ENCODE assay signal across 9 cellular contexts in the genomic region with DNA sequence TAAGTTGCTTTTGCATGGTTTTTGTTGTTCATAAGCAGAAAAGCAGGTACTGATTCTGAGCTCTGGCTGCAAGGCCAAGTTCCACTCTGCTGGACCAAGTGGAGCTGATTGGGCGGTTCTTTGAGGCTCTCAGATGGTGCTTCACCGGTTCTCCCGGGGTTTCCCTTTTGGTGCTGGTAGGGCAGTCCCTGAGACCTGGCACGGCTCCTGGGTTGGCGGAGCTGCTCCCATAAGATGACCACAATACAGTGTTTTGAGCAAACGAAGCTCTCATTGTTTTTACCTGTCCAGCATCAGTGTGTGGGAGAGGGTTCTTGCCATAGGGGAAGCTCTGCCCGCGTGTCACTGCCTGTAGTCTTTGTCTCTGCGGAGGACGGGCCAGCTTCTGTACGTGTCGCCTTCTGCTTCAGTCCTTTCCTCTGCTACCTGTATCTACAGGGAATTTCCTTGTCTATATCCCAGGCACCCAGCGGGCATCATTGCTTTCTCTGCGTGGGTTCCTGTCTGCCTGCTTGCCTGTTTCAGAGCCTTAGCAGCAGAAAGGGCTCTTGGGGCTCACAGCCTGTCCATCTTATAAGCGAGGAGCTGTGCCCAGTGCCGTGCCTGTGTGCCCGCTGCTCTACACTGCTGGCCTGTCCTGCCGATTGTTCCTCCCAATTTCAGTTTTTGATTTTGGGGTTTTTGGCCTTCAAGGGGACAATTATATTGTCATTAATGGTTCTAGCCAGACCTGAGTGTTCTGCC. TPM values are rescaled to one million over a fixed set of nuclear protein-coding genes. Genes with fewer than 3 reads are reported as not detected.
DNase-seq lines count a peak whose midpoint lies in the region; FAIRE-seq and TF ChIP-seq lines count a peak whose summit lies in the region.
"Had no signal": no experiment of that assay in that cellular context is flagged by ENCODE, and none has a peak within 500 bp of the region (broad histone marks: within the 10 kb centered on the region; RNA-seq: fewer than 3 reads in every experiment).

No MANE protein-coding gene starts in this region.

- H3K4me3 ChIP-seq in keratinocyte (ENCODE audit: control insufficient read depth in 2 of 3, extremely low read depth in 1 of 3, insufficient read depth in 2 of 3, low read depth in 1 of 3, low read length in 3 of 3) (peak overlapping the region; percentile 87 to 99 (median 99)), tibial artery (peak overlapping the region; percentile 73 to 96)

- DNase-seq in activated naive CD4-positive, alpha-beta T cell treated with Interleukin-2 at 50 U/mL for 16 hours, result peak; percentile 31
- no peak for DNase-seq in activated naive CD4-positive, alpha-beta T cell (lab: John Stamatoyannopoulos, UW)
- DNase-seq in activated naive CD4-positive, alpha-beta T cell treated with anti-CD3 and anti-CD28 coated beads, Interleukin-2, amount 10 ng/mL, durations not matched to agents 7 days and 5 days, result no peak
- no peak for DNase-seq in keratinocyte (ENCODE audit: low read depth, low spot score)
- DNase-seq in tibial artery, result no peak
- no peak for DNase-seq in D721Med (ENCODE audit: insufficient read length, low spot score)
- DNase-seq in NCI-H510A treated with DMSO at 0.1 percent for 48 hours (lab: John Stamatoyannopoulos, UW), result no peak
- DNase-seq in NCI-H1930 (lab: John Stamatoyannopoulos, UW), result no peak
- DNase-seq: NK-92 treated with Interleukin-12 subunit alpha and Interleukin-12 subunit beta, amount 100 ng/mL, for 24 hours had no signal

- no peaks in the 10 kb centered on the region for H3K9me1 ChIP-seq in keratinocyte (ENCODE audit: control insufficient read depth, extremely low read depth, insufficient read depth, low read length)

- no peak for FAIRE-seq in keratinocyte (lab: Jason Lieb, UNC)
- no peak for FAIRE-seq in D721Med (lab: Jason Lieb, UNC)

- H3K36me3 ChIP-seq in keratinocyte (ENCODE audit: control insufficient read depth in 2 of 2, extremely low read depth in 1 of 2, insufficient read depth in 2 of 2, low read length in 2 of 2) (peaks cover 26 to 40% of the 10 kb centered on the region in 2 experiments), tibial artery (peaks cover 16 to 46% (median 31%) of the 10 kb centered on the region in 3 donors)

- no peak overlapping the region for H3K27ac Mint-ChIP-seq in activated naive CD4-positive, alpha-beta T cell treated with anti-CD3 and anti-CD28 coated beads, Interleukin-2, amount 10 ng/mL, durations not matched to agents 7 days and 5 days

- no peak for TF ChIP-seq CTCF in keratinocyte (optimal IDR thresholded peaks at IDR 0.05 in 1 of 3, IDR thresholded peaks at IDR 0.05 in 1 of 3, conservative IDR thresholded peaks at IDR 0.05 in 1 of 3; ENCODE audit: extremely low read depth in 1 of 3, insufficient read depth in 2 of 3, low read length in 3 of 3)
- no peak for TF ChIP-seq CTCF in tibial artery (IDR thresholded peaks at IDR 0.05)
- TF ChIP-seq CTCF in D721Med (IDR thresholded peaks at IDR 0.05; ENCODE audit: insufficient read depth, missing control alignments), result no peak

- dilution Hi-C loops in keratinocyte (cut with MboI; ENCODE audit: extremely low pct_ligation_motif_present, low sequenced_read_pairs), result no loop called here

- H3K36me3 Mint-ChIP-seq in activated naive CD4-positive, alpha-beta T cell treated with anti-CD3 and anti-CD28 coated beads, Interleukin-2, amount 10 ng/mL, durations not matched to agents 7 days and 5 days, result peaks cover 33% of the 10 kb centered on the region

- H3K4me1 Mint-ChIP-seq in activated naive CD4-positive, alpha-beta T cell treated with anti-CD3 and anti-CD28 coated beads, Interleukin-2, amount 10 ng/mL, durations not matched to agents 7 days and 5 days, result peaks cover 44% of the 10 kb centered on the region

- intact Hi-C loops in tibial artery (cut with DNase I; ENCODE audit: low total_unique reads), result no loop called here

- peak overlapping the region; percentile 78 for H3K4me3 Mint-ChIP-seq in activated naive CD4-positive, alpha-beta T cell treated with anti-CD3 and anti-CD28 coated beads, Interleukin-2, amount 10 ng/mL, durations not matched to agents 7 days and 5 days

- H3K27ac ChIP-seq in keratinocyte (ENCODE audit: control insufficient read depth, insufficient read depth, low read length), result peak overlapping the region; percentile 95
- H3K27ac ChIP-seq in tibial artery, result no peak overlapping the region

- H3K27me3 ChIP-seq in keratinocyte (ENCODE audit: control insufficient read depth, extremely low read depth, insufficient read depth, low read length) (no peaks in the 10 kb centered on the region), tibial artery (no peaks in the 10 kb centered on the region)

- no peaks in the 10 kb centered on the region for H3K9me3 Mint-ChIP-seq in activated naive CD4-positive, alpha-beta T cell treated with anti-CD3 and anti-CD28 coated beads, Interleukin-2, amount 10 ng/mL, durations not matched to agents 7 days and 5 days

- H3K4me1 ChIP-seq in keratinocyte (ENCODE audit: control insufficient read depth, extremely low read depth, insufficient read depth, low read length), result peaks cover 19% of the 10 kb centered on the region
- peaks cover 0 to 55% (median 55%) of the 10 kb centered on the region in 4 donors for H3K4me1 ChIP-seq in tibial artery

- H3K79me2 ChIP-seq in keratinocyte (ENCODE audit: control insufficient read depth, insufficient read depth, low read length), result peaks cover 73% of the 10 kb centered on the region

- H3K9me3 ChIP-seq in keratinocyte (ENCODE audit: control insufficient read depth, low read depth, low read length) (no peaks in the 10 kb centered on the region), tibial artery (no peaks in the 10 kb centered on the region)

- peaks cover 34% of the 10 kb centered on the region for H4K20me1 ChIP-seq in keratinocyte (ENCODE audit: control insufficient read depth, extremely low read depth, insufficient read depth, low read length)

- H3K4me2 ChIP-seq in keratinocyte (ENCODE audit: control insufficient read depth, extremely low read depth, insufficient read depth, low read depth, low read length), result peak overlapping the region; percentile 94

- H3K9ac ChIP-seq in keratinocyte (ENCODE audit: control insufficient read depth, extremely low read depth, insufficient read depth, low read length), result peak overlapping the region; percentile 98

- CTCF ChIA-PET in activated naive CD4-positive, alpha-beta T cell treated with anti-CD3 and anti-CD28 coated beads, Interleukin-2, amount 10 ng/mL, durations not matched to agents 7 days and 5 days (lab: Charles Lee), result interaction anchor here (0.8 to 1.6 kb wide), 3 partner anchors 14 to 152 kb away, joined by 3 to 7 read pairs (median 3); no protein-coding TSS in a partner anchor

- peaks cover 4% of the 10 kb centered on the region for H3K27me3 Mint-ChIP-seq in activated naive CD4-positive, alpha-beta T cell treated with anti-CD3 and anti-CD28 coated beads, Interleukin-2, amount 10 ng/mL, durations not matched to agents 7 days and 5 days

- H2AFZ ChIP-seq in keratinocyte (ENCODE audit: control insufficient read depth, low read length), result no peak overlapping the region

RNA-seq across cellular contexts. Expression of a gene that starts 2.3 kb away (rescaled TPM):
- polyA plus RNA-seq in keratinocyte, result 109 to 157 TPM (median 109 TPM) in 3 replicates
- polyA plus RNA-seq in keratinocyte (2011; ENCODE audit: low read depth), result 104 TPM
- 71.4 and 181 TPM in 2 replicates for polyA plus RNA-seq in keratinocyte (2011; cell fraction: cytosol; rRNA removed)
- polyA plus RNA-seq in keratinocyte (2011; cell fraction: nucleus; rRNA removed), result 194 and 249 TPM in 2 replicates
- polyA plus RNA-seq in keratinocyte (2012; ENCODE audit: low replicate concordance), result 74.1 and 161 TPM in 2 replicates
- polyA minus RNA-seq in keratinocyte, result 80.8 to 152 TPM (median 96.3 TPM) in 3 replicates
- 148 TPM for polyA minus RNA-seq in keratinocyte (2011; cell fraction: cytosol; rRNA and poly(A)+ RNA removed)
- polyA minus RNA-seq in keratinocyte (2011; cell fraction: nucleus; rRNA and poly(A)+ RNA removed), result 94.0 and 97.5 TPM in 2 replicates

RNA-seq across cellular contexts. Expression of a gene that starts 9.2 kb away (rescaled TPM):
- 2.3 to 3.5 TPM (median 3.1 TPM) in 3 replicates for polyA plus RNA-seq in keratinocyte
- 1.8 TPM for polyA plus RNA-seq in keratinocyte (2011; ENCODE audit: low read depth)
- 1.6 and 4.0 TPM in 2 replicates for polyA plus RNA-seq in keratinocyte (2011; cell fraction: cytosol; rRNA removed)
- 2.4 and 4.4 TPM in 2 replicates for polyA plus RNA-seq in keratinocyte (2011; cell fraction: nucleus; rRNA removed)
- polyA plus RNA-seq in keratinocyte (2012; ENCODE audit: low replicate concordance), result 2.8 and 4.6 TPM in 2 replicates
- 0.96 to 3.7 TPM (median 1.1 TPM) in 3 replicates for polyA minus RNA-seq in keratinocyte
- polyA minus RNA-seq in keratinocyte (2011; cell fraction: cytosol; rRNA and poly(A)+ RNA removed), result 1.5 TPM
- polyA minus RNA-seq in keratinocyte (2011; cell fraction: nucleus; rRNA and poly(A)+ RNA removed), result 0.62 and 0.84 TPM in 2 replicates

RNA-seq across cellular contexts. Expression of a gene that starts 13.7 kb away (rescaled TPM):
- 14.8 to 18.7 TPM (median 17.1 TPM) in 3 replicates for polyA plus RNA-seq in keratinocyte
- polyA plus RNA-seq in keratinocyte (2011; ENCODE audit: low read depth), result 5.0 TPM
- polyA plus RNA-seq in keratinocyte (2011; cell fraction: cytosol; rRNA removed), result 15.0 and 26.2 TPM in 2 replicates
- polyA plus RNA-seq in keratinocyte (2011; cell fraction: nucleus; rRNA removed), result 12.8 and 15.9 TPM in 2 replicates
- polyA plus RNA-seq in keratinocyte (2012; ENCODE audit: low replicate concordance), result 23.6 and 36.3 TPM in 2 replicates
- 13.6 to 28.6 TPM (median 26.6 TPM) in 3 replicates for polyA minus RNA-seq in keratinocyte
- 21.7 TPM for polyA minus RNA-seq in keratinocyte (2011; cell fraction: cytosol; rRNA and poly(A)+ RNA removed)
- polyA minus RNA-seq in keratinocyte (2011; cell fraction: nucleus; rRNA and poly(A)+ RNA removed), result 6.0 and 7.7 TPM in 2 replicates

RNA-seq across cellular contexts. Expression of a gene that starts 16.4 kb away (rescaled TPM):
- polyA plus RNA-seq in keratinocyte, result 3.0 to 8.3 TPM (median 3.7 TPM) in 3 replicates
- polyA plus RNA-seq in keratinocyte (2011; ENCODE audit: low read depth), result 3.4 TPM
- 9.4 and 16.5 TPM in 2 replicates for polyA plus RNA-seq in keratinocyte (2011; cell fraction: cytosol; rRNA removed)
- 15.2 and 24.1 TPM in 2 replicates for polyA plus RNA-seq in keratinocyte (2011; cell fraction: nucleus; rRNA removed)
- polyA plus RNA-seq in keratinocyte (2012; ENCODE audit: low replicate concordance), result 20.5 and 21.3 TPM in 2 replicates
- polyA minus RNA-seq in keratinocyte, result 3.1 to 16.1 TPM (median 4.9 TPM) in 3 replicates
- 15.3 TPM for polyA minus RNA-seq in keratinocyte (2011; cell fraction: cytosol; rRNA and poly(A)+ RNA removed)
- 3.5 and 4.3 TPM in 2 replicates for polyA minus RNA-seq in keratinocyte (2011; cell fraction: nucleus; rRNA and poly(A)+ RNA removed)

RNA-seq across cellular contexts. Expression of a gene that starts 17.9 kb away (rescaled TPM):
- 23.0 to 62.1 TPM (median 23.3 TPM) in 3 replicates for polyA plus RNA-seq in keratinocyte
- 42.7 TPM for polyA plus RNA-seq in keratinocyte (2011; ENCODE audit: low read depth)
- 23.0 and 87.0 TPM in 2 replicates for polyA plus RNA-seq in keratinocyte (2011; cell fraction: cytosol; rRNA removed)
- 22.0 and 30.0 TPM in 2 replicates for polyA plus RNA-seq in keratinocyte (2011; cell fraction: nucleus; rRNA removed)
- 62.0 and 115 TPM in 2 replicates for polyA plus RNA-seq in keratinocyte (2012; ENCODE audit: low replicate concordance)
- 39.3 to 69.5 TPM (median 39.6 TPM) in 3 replicates for polyA minus RNA-seq in keratinocyte
- polyA minus RNA-seq in keratinocyte (2011; cell fraction: cytosol; rRNA and poly(A)+ RNA removed), result 199 TPM
- polyA minus RNA-seq in keratinocyte (2011; cell fraction: nucleus; rRNA and poly(A)+ RNA removed), result 21.7 and 24.2 TPM in 2 replicates
